ENCODE assay signal across 1 cellular context in the genomic region with DNA sequence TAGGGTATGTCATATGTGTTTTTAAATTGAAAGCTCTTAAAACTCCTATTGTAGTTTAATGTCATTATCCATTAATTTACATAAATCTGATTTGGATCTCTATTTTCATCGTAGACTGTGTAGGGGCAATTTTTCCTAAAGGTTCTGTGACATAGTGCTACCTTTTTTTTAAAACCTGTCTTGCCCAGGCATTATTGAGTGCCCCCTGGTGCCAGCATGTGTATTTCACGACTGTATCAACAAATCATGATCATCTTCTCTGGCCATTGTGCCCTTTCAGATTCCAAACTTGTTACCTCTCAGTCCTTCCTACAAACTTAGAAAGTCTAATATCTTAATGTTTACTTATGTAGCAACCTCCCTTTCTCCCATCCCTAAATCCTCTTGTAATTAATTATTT.
TF ChIP-seq lines count a peak whose summit lies in the region.

No MANE protein-coding gene starts in this region.

TF ChIP-seq in GM23338, 12 proteins besides CTCF, POLR2A, EP300 and RAD21 (continued from another document):
- no peak for TF ChIP-seq REST (IDR thresholded peaks at IDR 0.05; ENCODE audit: unreplicated experiment)
TF ChIP-seq in GM23338: peak in this region for 0.
